Comparison of ENCODE assay signal across 8 cellular contexts in the genomic region with DNA sequence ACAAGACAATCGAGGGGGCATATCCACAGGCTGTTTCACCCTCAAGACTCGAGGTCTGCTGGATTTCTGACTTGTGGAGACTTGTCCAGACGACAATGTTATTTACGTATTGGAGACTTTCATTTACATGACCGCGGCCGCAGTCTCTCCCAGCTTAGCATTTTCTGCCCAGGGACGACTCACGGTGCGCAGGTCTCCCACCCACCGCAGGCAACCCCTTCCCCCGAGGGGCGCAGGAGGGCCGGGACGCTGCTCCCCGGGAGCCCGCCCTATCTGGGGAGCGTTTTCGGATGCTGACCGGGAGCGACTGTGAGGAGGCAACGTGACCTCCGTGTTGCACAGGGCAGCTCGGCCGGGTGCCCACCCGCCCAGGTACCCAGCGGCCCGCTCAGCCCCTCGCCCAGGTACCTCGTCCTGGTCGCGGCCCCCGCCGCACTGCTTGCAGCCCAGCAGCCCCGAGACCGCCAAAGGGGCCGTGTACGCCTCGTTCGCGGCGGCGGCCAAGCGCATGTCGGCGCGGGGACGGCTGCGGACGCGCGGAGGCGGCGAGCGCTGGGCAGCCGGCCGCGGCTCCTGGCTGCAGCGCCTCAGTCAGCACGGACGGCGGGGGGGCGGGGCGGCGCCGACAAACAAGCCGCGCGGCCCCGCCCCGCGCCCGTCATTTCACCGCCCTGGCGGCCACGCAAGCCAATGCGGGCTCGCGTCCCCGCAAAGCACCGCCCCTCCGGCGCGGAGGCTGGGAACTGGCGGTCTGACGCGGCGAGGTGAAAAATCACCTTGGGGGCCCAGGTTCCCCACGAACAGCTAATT.
DNase-seq lines count a peak whose midpoint lies in the region; ATAC-seq, FAIRE-seq and TF ChIP-seq lines count a peak whose summit lies in the region.

No MANE protein-coding gene starts in this region.

- ATAC-seq in HG03457 (IDR thresholded peaks at IDR 0.05; ENCODE audit: unreplicated experiment) (peak; percentile 89), right lobe of liver (peak; percentile 93 to 97 (median 96))

- H3K27me3 ChIP-seq in right lobe of liver = no peaks in the 10 kb centered on the region

- H3K27ac ChIP-seq in right lobe of liver = peak overlapping the region; percentile 96

- peak; percentile 11 to 61 (median 32) for TF ChIP-seq CTCF in right lobe of liver (IDR thresholded peaks at IDR 0.05)

- peak; percentile 91 to 92 for DNase-seq in AML-193 (lab: John Stamatoyannopoulos, UW)
- DNase-seq in GM19239 (ENCODE audit: insufficient read length, low spot score) = peak; percentile 59
- DNase-seq in NCI-H69 (lab: John Stamatoyannopoulos, UW) = peak; percentile 99
- DNase-seq in activated CD4-positive, alpha-beta T cell treated with anti-CD3 and anti-CD28 coated beads, Interleukin-2, amount 50 U/mL, for 48 hours = peak; percentile 90 to 93
- peak; percentile 65 to 91 for DNase-seq in dermis microvascular lymphatic vessel endothelial cell (ENCODE audit: low read depth in 2 of 2)
- DNase-seq in right lobe of liver = peak; percentile 96 to 97 (median 97)
- peak; percentile 94 for DNase-seq in stimulated activated CD4-positive, alpha-beta T cell treated with anti-CD3 and anti-CD28 coated beads, Interleukin-4, amount 100 ng/mL, for 1 hour

- peaks cover 0 to 15% (median 6%) of the 10 kb centered on the region in 4 donors for H3K4me1 ChIP-seq in right lobe of liver

- no peaks in the 10 kb centered on the region for H3K36me3 ChIP-seq in right lobe of liver

- peak; percentile 95 for TF ChIP-seq POLR2A in right lobe of liver (IDR thresholded peaks at IDR 0.05)

- H3K9me3 ChIP-seq in right lobe of liver = no peaks in the 10 kb centered on the region

- peak; percentile 71 for FAIRE-seq in GM19239 (lab: Jason Lieb, UNC)

- intact Hi-C loops in right lobe of liver (cut with DNase I) = no loop called here

- peak overlapping the region; percentile 78 to 83 (median 82) for H3K4me3 ChIP-seq in right lobe of liver

- WGBS in right lobe of liver (ENCODE audit: insufficient coverage, low coverage, low lambda C conversion rate, missing lambda C conversion rate) = under 1% methylated on average over 12 of the region's 89 CpGs

Comparison
In these comparisons a context has a peak if more than half of its experiments do, and no peak if none do; other contexts are left out.
1. Peak in every context shown above with its lines: DNase-seq, ATAC-seq, H3K4me3 ChIP-seq and H3K27ac ChIP-seq.